1 cellular context compared by ENCODE assay signal in genomic region chr4:98626350-98626749, GRCh38.
TF ChIP-seq lines count a peak whose summit lies in the region.

No MANE protein-coding gene starts in this region.

TF ChIP-seq in SK-N-SH, 30 proteins besides CTCF, POLR2A, EP300 and RAD21 (continued from another document):
- TF ChIP-seq USF2 (IDR thresholded peaks at IDR 0.05; ENCODE audit: borderline replicate concordance, low read depth, low read length) (no peak), TAF1 (IDR thresholded peaks at IDR 0.05; ENCODE audit: borderline replicate concordance, low read depth, low read length) (no peak; the same call in 1 of the 2 replicates), ELF1 (IDR thresholded peaks at IDR 0.05) (no peak), IRF3 (IDR thresholded peaks at IDR 0.05; ENCODE audit: low read depth, low read length) (no peak), FOXM1 (IDR thresholded peaks at IDR 0.05; ENCODE audit: low read depth) (peak; percentile 64; the same call in 1 of the 2 replicates), YY1 (IDR thresholded peaks at IDR 0.05; ENCODE audit: low read depth) (no peak), TCF12 (IDR thresholded peaks at IDR 0.05) (peak; percentile 94), SMC3 (IDR thresholded peaks at IDR 0.05; ENCODE audit: low read depth, low read length) (no peak), GATA2 (CRISPR knock-in tag; IDR thresholded peaks at IDR 0.05) (no peak), TEAD4 (IDR thresholded peaks at IDR 0.05; ENCODE audit: borderline replicate concordance, insufficient read depth) (peak; percentile 91), GABPA (IDR thresholded peaks at IDR 0.05; ENCODE audit: low read depth) (no peak), MXI1 (IDR thresholded peaks at IDR 0.05; ENCODE audit: low read depth, low read length) (no peak), RCOR1 (IDR thresholded peaks at IDR 0.05; ENCODE audit: low read length) (no peak), RFX5 (IDR thresholded peaks at IDR 0.05; ENCODE audit: low read length) (no peak), RXRA (IDR thresholded peaks at IDR 0.05; ENCODE audit: borderline replicate concordance, low read depth) (peak; percentile 82), NRF1 (IDR thresholded peaks at IDR 0.05; ENCODE audit: low read depth, low read length) (no peak), FOSL2 (IDR thresholded peaks at IDR 0.05; ENCODE audit: borderline replicate concordance, low read depth) (peak; percentile 96), MAX (IDR thresholded peaks at IDR 0.05; ENCODE audit: low read depth) (peak; percentile 58), USF1 (IDR thresholded peaks at IDR 0.05; ENCODE audit: borderline replicate concordance, low read depth) (no peak), ZBTB33 (IDR thresholded peaks at IDR 0.05; ENCODE audit: borderline replicate concordance, low read depth) (0 out of 2 replicates have a peak, but pooled peaks have one; percentile 38), REST (IDR thresholded peaks at IDR 0.05; ENCODE audit: low read depth, low read length) (no peak), NFIC (IDR thresholded peaks at IDR 0.05; ENCODE audit: borderline replicate concordance) (peak; percentile 95), SIN3A (IDR thresholded peaks at IDR 0.05; ENCODE audit: borderline replicate concordance, low read depth, low read length) (no peak), FOXJ3 (CRISPR knock-in tag; IDR thresholded peaks at IDR 0.05) (no peak), POLR2AphosphoS5 (IDR thresholded peaks at IDR 0.05; ENCODE audit: low read depth, low read length) (peak; percentile 78; the same call in 1 of the 2 replicates), CHD2 (IDR thresholded peaks at IDR 0.05; ENCODE audit: low read length, partially characterized antibody) (no peak)
